In genomic region chr10:80137031-80137712, GRCh38 we compare ENCODE assay signal across 9 cellular contexts. TPM values are rescaled to one million over a fixed set of nuclear protein-coding genes. Genes with fewer than 3 reads are reported as not detected.
DNase-seq lines count a peak whose midpoint lies in the region; ATAC-seq and TF ChIP-seq lines count a peak whose summit lies in the region.
"Had no signal": no experiment of that assay in that cellular context is flagged by ENCODE, and none has a peak within 500 bp of the region (broad histone marks: within the 10 kb centered on the region; RNA-seq: fewer than 3 reads in every experiment).

No MANE protein-coding gene starts in this region.

- no peaks in the 10 kb centered on the region for H4K20me1 ChIP-seq in IMR-90 (ENCODE audit: insufficient read depth, low read length)

- POLR2A ChIA-PET in IMR-90 (lab: Charles Lee; ENCODE audit: unreplicated experiment) = no interaction called here

- intact Hi-C loops in IMR-90 (cut with micrococcal nuclease) (loop anchor here (2.0 to 10.0 kb wide), 2 partner anchors 58 to 592 kb away; partner anchors contain the start of gene TMEM254), esophagus muscularis mucosa (cut with DNase I) (no loop called here)

- peak overlapping the region; percentile 73 for H2AK9ac ChIP-seq in IMR-90 (replicated peaks; ENCODE audit: low read depth, low read length, poor library complexity)

- H3K9me1 ChIP-seq in IMR-90 (ENCODE audit: insufficient read depth, low read length) = peaks cover 8% of the 10 kb centered on the region; the same call in 1 of the 2 replicates

- in situ Hi-C loops in IMR-90 (cut with MboI; ENCODE audit: low sequenced_read_pairs) = no loop called here

- H3K36me3 ChIP-seq in IMR-90 (ENCODE audit: control insufficient read depth, insufficient read depth, low read length) = no peaks in the 10 kb centered on the region
- H3K36me3 ChIP-seq in esophagus muscularis mucosa = peaks cover 0 to 2% (median 0%) of the 10 kb centered on the region in 4 donors
- no peaks in the 10 kb centered on the region for H3K36me3 ChIP-seq in lung (ENCODE audit: control insufficient read depth in 2 of 2, insufficient read depth in 2 of 2, low read length in 2 of 2)
- H3K36me3 ChIP-seq in suprapubic skin = no peaks in the 10 kb centered on the region

- dilution Hi-C loops in IMR-90 (cut with HindIII; ENCODE audit: low sequenced_read_pairs, unreplicated experiment) = no loop called here

- no peak overlapping the region; the same call in 1 of the 2 replicates for H3K9ac ChIP-seq in IMR-90 (ENCODE audit: low read depth, low read length)

- H3K56ac ChIP-seq in IMR-90 (ENCODE audit: extremely low read depth, insufficient read depth, low read length) = no peak overlapping the region

- no peak for ATAC-seq in IMR-90 (ENCODE audit: low read depth)
- ATAC-seq in lung (ENCODE audit: insufficient read depth, low FRiP score) = no peak
- no peak for ATAC-seq in GM18517 (IDR thresholded peaks at IDR 0.05; ENCODE audit: unreplicated experiment)

- BruUV-seq in IMR-90 (replicated peaks; lab: Mats Ljungman, UMichigan) = no TSS peak

- H3K4me1 ChIP-seq in IMR-90 (ENCODE audit: control insufficient read depth, insufficient read depth, low read length) (peaks cover 21% of the 10 kb centered on the region), esophagus muscularis mucosa (peaks cover 34 to 50% (median 47%) of the 10 kb centered on the region in 4 donors), lung (ENCODE audit: control insufficient read depth in 2 of 2, insufficient read depth in 2 of 2, low read length in 2 of 2) (peaks cover 0 to 5% of the 10 kb centered on the region in 2 donors), suprapubic skin (peaks cover 50% of the 10 kb centered on the region)

- H4K8ac ChIP-seq in IMR-90 (ENCODE audit: low read depth in 2 of 2, low read length in 2 of 2) = peak overlapping the region in 1 of 2 experiments; percentile 28; a peak in 1 of 4 replicates

- peak overlapping the region; percentile 55; the same call in 1 of the 2 replicates for H3K14ac ChIP-seq in IMR-90 (replicated peaks; ENCODE audit: low read depth, low read length)

- H4K91ac ChIP-seq in IMR-90 (ENCODE audit: insufficient read depth, low read depth, low read length) = peak overlapping the region; percentile 57

- no peak for TF ChIP-seq CTCF in IMR-90 (conservative IDR thresholded peaks at IDR 0.05; ENCODE audit: low read depth, low read length)
- no peak for TF ChIP-seq CTCF in esophagus muscularis mucosa (IDR thresholded peaks at IDR 0.05)
- no peak for TF ChIP-seq CTCF in lung (IDR thresholded peaks at IDR 0.05; ENCODE audit: control extremely low read depth, extremely low read depth)
- TF ChIP-seq CTCF in suprapubic skin (IDR thresholded peaks at IDR 0.05) = no peak

- H2AFZ ChIP-seq in IMR-90 (replicated peaks; ENCODE audit: low read length, poor library complexity) = peak overlapping the region; percentile 41

- H3K79me1 ChIP-seq in IMR-90 (ENCODE audit: low read depth in 1 of 2, low read length in 2 of 2) = peaks cover 0 to 14% of the 10 kb centered on the region in 2 experiments; a peak in 1 of 4 replicates

- H3K27ac ChIP-seq in IMR-90 (ENCODE audit: insufficient read depth, low read length) = peak overlapping the region; percentile 48; the same call in 1 of the 2 replicates
- peak overlapping the region; percentile 61 to 83 (median 78) for H3K27ac ChIP-seq in esophagus muscularis mucosa (replicated peaks in 1 of 4)
- H3K27ac ChIP-seq in lung (ENCODE audit: low read depth in 1 of 2, low read length in 1 of 2) = peak overlapping the region; percentile 34 to 79
- H3K27ac ChIP-seq in suprapubic skin = peak overlapping the region; percentile 85

- H2AK5ac ChIP-seq in IMR-90 (ENCODE audit: low read depth, low read length) = peak overlapping the region; percentile 73; the same call in 1 of the 2 replicates

- 80% methylated on average over 4 of the region's 11 CpGs; no CpG with 5 or more reads in 1 of the 2 experiments for WGBS in IMR-90 (ENCODE audit: extremely low coverage in 2 of 2, insufficient read length in 1 of 2), 2 experiments
- WGBS in esophagus muscularis mucosa = 79% methylated on average over 11 of the region's 11 CpGs
- WGBS in lung, 2 donors = 78 to 97% methylated on average over 11 of the region's 11 CpGs
- 54% methylated on average over 10 of the region's 11 CpGs for WGBS in suprapubic skin

- no peak overlapping the region for H2BK5ac ChIP-seq in IMR-90 (ENCODE audit: low read depth, low read length, poor library complexity, severe bottlenecking)

- peak overlapping the region; percentile 76 for H3K4ac ChIP-seq in IMR-90 (ENCODE audit: low read depth, low read length)

- CTCF ChIA-PET in IMR-90 (lab: Yijun Ruan, JAX) = no interaction called here

- H4K5ac ChIP-seq in IMR-90 (ENCODE audit: low read depth, low read length) = no peak overlapping the region; the same call in 1 of the 2 replicates

- H2BK20ac ChIP-seq in IMR-90 (ENCODE audit: low read depth, low read length) = peak overlapping the region; percentile 31; the same call in 1 of the 2 replicates

- TF ChIP-seq EP300 in esophagus muscularis mucosa (IDR thresholded peaks at IDR 0.05) = no peak
- no peak for TF ChIP-seq EP300 in suprapubic skin (IDR thresholded peaks at IDR 0.05)

- TF ChIP-seq RAD21 in IMR-90 (IDR thresholded peaks at IDR 0.05; ENCODE audit: low read length) = no peak

- H3K9me3 ChIP-seq in IMR-90 (ENCODE audit: control insufficient read depth, insufficient read depth, low read length) = no peaks in the 10 kb centered on the region
- H3K9me3 ChIP-seq in esophagus muscularis mucosa = no peaks in the 10 kb centered on the region
- H3K9me3 ChIP-seq in lung (ENCODE audit: control insufficient read depth in 2 of 2, insufficient read depth in 1 of 2, low read length in 1 of 2) = peaks cover 0 to 2% of the 10 kb centered on the region in 2 donors
- H3K9me3 ChIP-seq in suprapubic skin = no peaks in the 10 kb centered on the region

- H3K27me3 ChIP-seq in IMR-90 (ENCODE audit: control insufficient read depth, insufficient read depth, low read length) = no peaks in the 10 kb centered on the region
- peaks cover 0 to 67% (median 11%) of the 10 kb centered on the region in 4 donors for H3K27me3 ChIP-seq in esophagus muscularis mucosa
- H3K27me3 ChIP-seq in lung (ENCODE audit: control insufficient read depth, insufficient read depth) = no peaks in the 10 kb centered on the region
- peaks cover 5% of the 10 kb centered on the region for H3K27me3 ChIP-seq in suprapubic skin

- H2BK15ac ChIP-seq in IMR-90 (ENCODE audit: low read depth, low read length) = peak overlapping the region; percentile 3; the same call in 1 of the 3 replicates

- H2BK120ac ChIP-seq in IMR-90 (ENCODE audit: low read depth, low read length) = peak overlapping the region; percentile 30

- peak overlapping the region; percentile 5; the same call in 1 of the 2 replicates for H3K23ac ChIP-seq in IMR-90 (ENCODE audit: low read depth, low read length)

- H3K4me2 ChIP-seq in IMR-90 (ENCODE audit: low read depth, low read length) = no peak overlapping the region; the same call in 1 of the 2 replicates

- DNase-seq in IMR-90 (peak; percentile 67), esophagus muscularis mucosa (ENCODE audit: extremely low spot score) (peak; percentile 89), lung (ENCODE audit: low spot score) (no peak), suprapubic skin (ENCODE audit: low spot score in 2 of 2) (peak; percentile 77 to 89), midbrain (lab: John Stamatoyannopoulos, UW) (no peak), NCI-H524 (lab: John Stamatoyannopoulos, UW) (no peak)
- no peak for DNase-seq in activated CD8-positive, alpha-beta memory T cell treated with anti-CD3 and anti-CD28 coated beads, Interleukin-2, amount 50 U/mL, for 4 hours
- DNase-seq: NCI-H2227 treated with DMSO at 0.1 percent for 48 hours had no signal

- no peak overlapping the region for H3K4me3 ChIP-seq in IMR-90 (ENCODE audit: insufficient read depth, low read depth, low read length)
- no peak overlapping the region for H3K4me3 ChIP-seq in esophagus muscularis mucosa
- H3K4me3 ChIP-seq in lung = no peak overlapping the region
- H3K4me3 ChIP-seq in suprapubic skin = no peak overlapping the region

- TF ChIP-seq POLR2A in IMR-90 (IDR thresholded peaks at IDR 0.05; ENCODE audit: low read depth, low read length) (no peak), esophagus muscularis mucosa (IDR thresholded peaks at IDR 0.05; ENCODE audit: low read depth) (no peak), suprapubic skin (IDR thresholded peaks at IDR 0.05) (no peak)

- no peak overlapping the region; the same call in 1 of the 2 replicates for H3K18ac ChIP-seq in IMR-90 (ENCODE audit: low read depth, low read length)

TF ChIP-seq in IMR-90, 13 proteins besides CTCF, POLR2A, EP300 and RAD21 (continues in another document):
- no peak for TF ChIP-seq RFX5 (IDR thresholded peaks at IDR 0.05; ENCODE audit: low read depth, low read length)
- TF ChIP-seq CEBPB (IDR thresholded peaks at IDR 0.05; ENCODE audit: low read depth, low read length) = no peak
- TF ChIP-seq NFE2L2 (IDR thresholded peaks at IDR 0.05; ENCODE audit: low read depth, low read length) = no peak
- no peak for TF ChIP-seq MAFK (IDR thresholded peaks at IDR 0.05; ENCODE audit: low read depth, low read length)
- no peak for TF ChIP-seq MXI1 (IDR thresholded peaks at IDR 0.05; ENCODE audit: borderline replicate concordance, low read depth, low read length)
- TF ChIP-seq MAZ (IDR thresholded peaks at IDR 0.05; ENCODE audit: borderline replicate concordance, low read depth, low read length) = no peak
- TF ChIP-seq RCOR1 (IDR thresholded peaks at IDR 0.05; ENCODE audit: insufficient replicate concordance, low read length) = no peak
- TF ChIP-seq FOS (IDR thresholded peaks at IDR 0.05; ENCODE audit: low read depth, low read length) = no peak
- TF ChIP-seq BHLHE40 (IDR thresholded peaks at IDR 0.05; ENCODE audit: low read depth, low read length) = no peak
- TF ChIP-seq CHD1 (IDR thresholded peaks at IDR 0.05; ENCODE audit: low read depth, low read length) = no peak

RNA-seq across cellular contexts. Expression of gene PLAC9, which starts 4.6 kb away (rescaled TPM):
- total RNA-seq in IMR-90 (2012; rRNA removed) = 1.6 and 1.9 TPM in 2 replicates
- polyA plus RNA-seq in IMR-90 (2012; rRNA removed) = 12.2 and 15.6 TPM in 2 replicates
- 8.4 and 13.4 TPM in 2 replicates for polyA plus RNA-seq in IMR-90 (2012; cell fraction: cytosol; rRNA removed)
- 2.1 and 3.1 TPM in 2 replicates for polyA plus RNA-seq in IMR-90 (2012; cell fraction: nucleus; rRNA removed; ENCODE audit: low replicate concordance)
- 10 to 100 TPM; 21.3 to 59.4 (median 39.6) TPM for total RNA-seq in esophagus muscularis mucosa
- 10 to 100 TPM; 12.1 to 53.1 TPM for total RNA-seq in lung
- polyA plus RNA-seq in lung = 10 to 100 TPM; 11.8 to 34.7 TPM
- total RNA-seq in suprapubic skin = 10 to 100 TPM in 2 of 4 donors, 1 to 10 TPM in 2; 5.6 to 18.5 (median 9.2) TPM

RNA-seq across cellular contexts. Expression of gene TMEM254, which starts 58.7 kb away (rescaled TPM):
- 4.4 and 4.7 TPM in 2 replicates for total RNA-seq in IMR-90 (2012; rRNA removed)
- polyA plus RNA-seq in IMR-90 (2012; rRNA removed) = 9.1 and 10.7 TPM in 2 replicates
- polyA plus RNA-seq in IMR-90 (2012; cell fraction: cytosol; rRNA removed) = 5.0 and 6.8 TPM in 2 replicates
- polyA plus RNA-seq in IMR-90 (2012; cell fraction: nucleus; rRNA removed; ENCODE audit: low replicate concordance) = 3.8 and 13.3 TPM in 2 replicates
- total RNA-seq in esophagus muscularis mucosa = 10 to 100 TPM in 2 of 4 donors, 1 to 10 TPM in 2; 7.1 to 14.9 (median 9.4) TPM
- 10 to 100 TPM; 22.1 to 25.8 TPM for total RNA-seq in lung
- 10 to 100 TPM; 14.0 to 15.1 TPM for polyA plus RNA-seq in lung
- 10 to 100 TPM; 34.0 to 90.8 (median 77.2) TPM for total RNA-seq in suprapubic skin

Comparison
In these comparisons a context has a peak if more than half of its experiments do, and no peak if none do; other contexts are left out.
1. DNase-seq: peak in IMR-90 (single experiment), esophagus muscularis mucosa (single experiment) and suprapubic skin (2 of 2); none in lung (single experiment), midbrain (single experiment), activated CD8-positive, alpha-beta memory T cell treated with anti-CD3 and anti-CD28 coated beads, Interleukin-2, amount 50 U/mL, for 4 hours (single experiment) and NCI-H524 (0 of 2).
2. Peak in every context shown above with its lines, with median percentiles within 50 percentile points of each other: H3K27ac ChIP-seq.